7 cellular contexts compared by ENCODE assay signal in genomic region chr19:48445256-48445605, GRCh38. TPM values are rescaled to one million over a fixed set of nuclear protein-coding genes. Genes with fewer than 3 reads are reported as not detected.
A peak's percentile ranks its signal among the peaks of the same experiment; 100 is the strongest.
DNase-seq lines count a peak whose midpoint lies in the region; ATAC-seq and TF ChIP-seq lines count a peak whose summit lies in the region.

No MANE protein-coding gene starts in this region.

- TF ChIP-seq RAD21 in liver (IDR thresholded peaks at IDR 0.05), result peak; percentile 44 to 74

- H3K9ac ChIP-seq in ES-I3 (ENCODE audit: low read depth, low read length) (peak overlapping the region; percentile 95), SK-N-MC (ENCODE audit: insufficient read length) (peak overlapping the region; percentile 98), liver (ENCODE audit: low read depth in 1 of 2, low read length in 2 of 2) (no peak overlapping the region)

- H3K27me3 Mint-ChIP-seq in dendritic cell treated with granulocyte-macrophage colony-stimulating factor and Interleukin-4, amounts not matched to agents 40 ng/mL and 50 ng/mL, for 4 days, result peaks cover 35% of the 10 kb centered on the region

- H3K9me3 ChIP-seq in ES-I3 (ENCODE audit: control insufficient read depth, insufficient read depth, low read length), result no peaks in the 10 kb centered on the region
- H3K9me3 ChIP-seq in SK-N-MC (ENCODE audit: low read depth, low read length), result no peaks in the 10 kb centered on the region
- no peaks in the 10 kb centered on the region for H3K9me3 ChIP-seq in liver (ENCODE audit: control insufficient read depth in 4 of 4, low read length in 3 of 4)
- no peaks in the 10 kb centered on the region for H3K9me3 ChIP-seq in thyroid gland

- peak; percentile 37; the same call in 1 of the 2 replicates for TF ChIP-seq CTCF in LNCaP clone FGC (IDR thresholded peaks at IDR 0.05; ENCODE audit: control insufficient read depth, extremely low read depth, insufficient read depth)
- peak; percentile 33 for TF ChIP-seq CTCF in liver (IDR thresholded peaks at IDR 0.05; ENCODE audit: low read depth, low read length, missing input control)
- peak in 4 of 6 experiments; percentile 41 to 62 (median 50) for TF ChIP-seq CTCF in thyroid gland (IDR thresholded peaks at IDR 0.05)

- H3K27ac ChIP-seq in SK-N-MC, result peak overlapping the region; percentile 80
- peak overlapping the region; percentile 49 to 68 for H3K27ac ChIP-seq in liver (ENCODE audit: low read depth in 1 of 2, low read length in 2 of 2)
- H3K27ac ChIP-seq in thyroid gland, result peak overlapping the region; percentile 72 to 89 (median 82)

- no peak for TF ChIP-seq POLR2A in thyroid gland (IDR thresholded peaks at IDR 0.05)

- DNase-seq in LNCaP clone FGC (ENCODE audit: low read depth) (peak; percentile 71), SK-N-MC (ENCODE audit: low read depth, low spot score) (peak; percentile 42), thyroid gland (peak; percentile 32 to 38)

- H3K36me3 ChIP-seq in ES-I3 (ENCODE audit: insufficient read depth, low read length) (peaks cover 14% of the 10 kb centered on the region; the same call in 1 of the 2 replicates), SK-N-MC (ENCODE audit: insufficient read depth, low read length) (peaks cover 35% of the 10 kb centered on the region), liver (ENCODE audit: control insufficient read depth in 4 of 4, insufficient read depth in 3 of 4, low read depth in 1 of 4, low read length in 3 of 4) (peaks cover 3 to 21% (median 11%) of the 10 kb centered on the region in 4 donors), thyroid gland (peaks cover 16 to 20% of the 10 kb centered on the region in 2 donors)

- WGBS in liver, result 13% methylated on average over 6 of the region's 6 CpGs
- WGBS in thyroid gland, 2 donors, result 3 to 7% methylated on average over 6 of the region's 6 CpGs

- H3K4me3 ChIP-seq in LNCaP clone FGC (ENCODE audit: low read depth, low read length) (peak overlapping the region; percentile 90), SK-N-MC (peak overlapping the region; percentile 93), liver (ENCODE audit: low read depth in 1 of 3, low read length in 3 of 3) (peak overlapping the region; percentile 68 to 99 (median 83)), thyroid gland (replicated peaks in 1 of 3) (peak overlapping the region; percentile 16 to 67 (median 50))

- no peaks in the 10 kb centered on the region for H3K9me3 Mint-ChIP-seq in dendritic cell treated with granulocyte-macrophage colony-stimulating factor and Interleukin-4, amounts not matched to agents 40 ng/mL and 50 ng/mL, for 4 days

- peaks cover 63% of the 10 kb centered on the region for H3K36me3 Mint-ChIP-seq in dendritic cell treated with granulocyte-macrophage colony-stimulating factor and Interleukin-4, amounts not matched to agents 40 ng/mL and 50 ng/mL, for 4 days (ENCODE audit: low read depth)

- intact Hi-C loops in dendritic cell treated with granulocyte-macrophage colony-stimulating factor and Interleukin-4, amounts not matched to agents 40 ng/mL and 50 ng/mL, for 4 days (cut with micrococcal nuclease), result loop anchor here (1.0 to 2.0 kb wide), 2 partner anchors 24 to 54 kb away; partner anchors contain the start of genes CYTH2 and KDELR1
- intact Hi-C loops in thyroid gland (cut with DNase I), result loop anchor here (10.0 kb wide), 1 partner anchor 50 kb away; the partner anchor contains the start of genes GRIN2D and KDELR1

- H3K27ac Mint-ChIP-seq in dendritic cell treated with granulocyte-macrophage colony-stimulating factor and Interleukin-4, amounts not matched to agents 40 ng/mL and 50 ng/mL, for 4 days, result peak overlapping the region; percentile 98

- no peaks in the 10 kb centered on the region for H3K27me3 ChIP-seq in liver (ENCODE audit: control insufficient read depth in 4 of 4, insufficient read depth in 4 of 4, low read length in 3 of 4)
- H3K27me3 ChIP-seq in thyroid gland, result no peaks in the 10 kb centered on the region

- ATAC-seq in GM21576 (IDR thresholded peaks at IDR 0.05; ENCODE audit: unreplicated experiment), result peak; percentile 23

- H3K4me1 Mint-ChIP-seq in dendritic cell treated with granulocyte-macrophage colony-stimulating factor and Interleukin-4, amounts not matched to agents 40 ng/mL and 50 ng/mL, for 4 days (ENCODE audit: low read depth), result peaks cover 38% of the 10 kb centered on the region

- H3K4me3 Mint-ChIP-seq in dendritic cell treated with granulocyte-macrophage colony-stimulating factor and Interleukin-4, amounts not matched to agents 40 ng/mL and 50 ng/mL, for 4 days, result peak overlapping the region; percentile 96

- H3K4me1 ChIP-seq in ES-I3 (ENCODE audit: insufficient read depth, low read length), result no peaks in the 10 kb centered on the region; the same call in 1 of the 2 replicates
- H3K4me1 ChIP-seq in liver (ENCODE audit: control insufficient read depth in 4 of 4, insufficient read depth in 4 of 4, low read length in 3 of 4), result peaks cover 4 to 24% (median 14%) of the 10 kb centered on the region in 4 donors
- peaks cover 19 to 20% of the 10 kb centered on the region in 2 donors for H3K4me1 ChIP-seq in thyroid gland

TF ChIP-seq in liver, 16 proteins besides CTCF, POLR2A, EP300 and RAD21:
- TF ChIP-seq GABPA (IDR thresholded peaks at IDR 0.05 in 1 of 2, conservative IDR thresholded peaks at IDR 0.05 in 1 of 2) (no peak), NR2F2 (IDR thresholded peaks at IDR 0.05) (peak; percentile 36), FOXA1 (IDR thresholded peaks at IDR 0.05) (no peak), SP1 (IDR thresholded peaks at IDR 0.05) (peak; percentile 9)
- TF ChIP-seq, protein P1, sequence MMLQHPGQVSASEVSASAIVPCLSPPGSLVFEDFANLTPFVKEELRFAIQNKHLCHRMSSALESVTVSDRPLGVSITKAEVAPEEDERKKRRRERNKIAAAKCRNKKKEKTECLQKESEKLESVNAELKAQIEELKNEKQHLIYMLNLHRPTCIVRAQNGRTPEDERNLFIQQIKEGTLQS (IDR thresholded peaks at IDR 0.05), result no peak
- TF ChIP-seq, protein P2, sequence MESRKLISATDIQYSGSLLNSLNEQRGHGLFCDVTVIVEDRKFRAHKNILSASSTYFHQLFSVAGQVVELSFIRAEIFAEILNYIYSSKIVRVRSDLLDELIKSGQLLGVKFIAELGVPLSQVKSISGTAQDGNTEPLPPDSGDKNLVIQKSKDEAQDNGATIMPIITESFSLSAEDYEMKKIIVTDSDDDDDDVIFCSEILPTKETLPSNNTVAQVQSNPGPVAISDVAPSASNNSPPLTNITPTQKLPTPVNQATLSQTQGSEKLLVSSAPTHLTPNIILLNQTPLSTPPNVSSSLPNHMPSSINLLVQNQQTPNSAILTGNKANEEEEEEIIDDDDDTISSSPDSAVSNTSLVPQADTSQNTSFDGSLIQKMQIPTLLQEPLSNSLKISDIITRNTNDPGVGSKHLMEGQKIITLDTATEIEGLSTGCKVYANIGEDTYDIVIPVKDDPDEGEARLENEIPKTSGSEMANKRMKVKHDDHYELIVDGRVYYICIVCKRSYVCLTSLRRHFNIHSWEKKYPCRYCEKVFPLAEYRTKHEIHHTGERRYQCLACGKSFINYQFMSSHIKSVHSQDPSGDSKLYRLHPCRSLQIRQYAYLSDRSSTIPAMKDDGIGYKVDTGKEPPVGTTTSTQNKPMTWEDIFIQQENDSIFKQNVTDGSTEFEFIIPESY (IDR thresholded peaks at IDR 0.05), result no peak
- TF ChIP-seq, protein P3, sequence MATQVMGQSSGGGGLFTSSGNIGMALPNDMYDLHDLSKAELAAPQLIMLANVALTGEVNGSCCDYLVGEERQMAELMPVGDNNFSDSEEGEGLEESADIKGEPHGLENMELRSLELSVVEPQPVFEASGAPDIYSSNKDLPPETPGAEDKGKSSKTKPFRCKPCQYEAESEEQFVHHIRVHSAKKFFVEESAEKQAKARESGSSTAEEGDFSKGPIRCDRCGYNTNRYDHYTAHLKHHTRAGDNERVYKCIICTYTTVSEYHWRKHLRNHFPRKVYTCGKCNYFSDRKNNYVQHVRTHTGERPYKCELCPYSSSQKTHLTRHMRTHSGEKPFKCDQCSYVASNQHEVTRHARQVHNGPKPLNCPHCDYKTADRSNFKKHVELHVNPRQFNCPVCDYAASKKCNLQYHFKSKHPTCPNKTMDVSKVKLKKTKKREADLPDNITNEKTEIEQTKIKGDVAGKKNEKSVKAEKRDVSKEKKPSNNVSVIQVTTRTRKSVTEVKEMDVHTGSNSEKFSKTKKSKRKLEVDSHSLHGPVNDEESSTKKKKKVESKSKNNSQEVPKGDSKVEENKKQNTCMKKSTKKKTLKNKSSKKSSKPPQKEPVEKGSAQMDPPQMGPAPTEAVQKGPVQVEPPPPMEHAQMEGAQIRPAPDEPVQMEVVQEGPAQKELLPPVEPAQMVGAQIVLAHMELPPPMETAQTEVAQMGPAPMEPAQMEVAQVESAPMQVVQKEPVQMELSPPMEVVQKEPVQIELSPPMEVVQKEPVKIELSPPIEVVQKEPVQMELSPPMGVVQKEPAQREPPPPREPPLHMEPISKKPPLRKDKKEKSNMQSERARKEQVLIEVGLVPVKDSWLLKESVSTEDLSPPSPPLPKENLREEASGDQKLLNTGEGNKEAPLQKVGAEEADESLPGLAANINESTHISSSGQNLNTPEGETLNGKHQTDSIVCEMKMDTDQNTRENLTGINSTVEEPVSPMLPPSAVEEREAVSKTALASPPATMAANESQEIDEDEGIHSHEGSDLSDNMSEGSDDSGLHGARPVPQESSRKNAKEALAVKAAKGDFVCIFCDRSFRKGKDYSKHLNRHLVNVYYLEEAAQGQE (IDR thresholded peaks at IDR 0.05), result no peak

RNA-seq across cellular contexts. Expression of gene GRWD1, which starts 0.6 kb away (rescaled TPM):
- total RNA-seq in liver (10 to 100 TPM in 1 of 2 donors, 1 to 10 TPM in 1; 7.1 to 31.7 TPM), thyroid gland (10 to 100 TPM; 22.4 to 40.5 (median 29.1) TPM)
- polyA plus RNA-seq in liver, result 10 to 100 TPM; 11.1 to 19.5 TPM

RNA-seq across cellular contexts. Expression of gene KCNJ14, which starts 10.1 kb away (rescaled TPM):
- total RNA-seq in liver, result under 1 TPM; 0.23 to 0.92 TPM
- polyA plus RNA-seq in liver, result under 1 TPM; 0.06 to 0.12 TPM
- total RNA-seq in thyroid gland, result 1 to 10 TPM; 1.2 to 1.9 (median 1.4) TPM

RNA-seq across cellular contexts. Expression of gene CYTH2, which starts 23.9 kb away (rescaled TPM):
- total RNA-seq in liver, result 10 to 100 TPM; 13.1 to 16.9 TPM
- 10 to 100 TPM; 13.0 to 13.2 TPM for polyA plus RNA-seq in liver
- total RNA-seq in thyroid gland, result 100 to 1,000 TPM in 2 of 4 donors, 10 to 100 TPM in 2; 91.6 to 232 (median 139) TPM

RNA-seq across cellular contexts. Expression of gene GRIN2D, which starts 51.8 kb away (rescaled TPM):
- total RNA-seq in liver (under 1 TPM; 0.17 to 0.33 TPM), thyroid gland (1 to 10 TPM in 1 of 4 donors, under 1 TPM in 3; 0.56 to 2.2 (median 0.84) TPM)
- under 1 TPM in 1 of 2 donors, not detected in 1; 0.13 TPM for polyA plus RNA-seq in liver

RNA-seq across cellular contexts. Expression of gene KDELR1, which starts 53.9 kb away (rescaled TPM):
- 10 to 100 TPM; 32.3 to 34.9 TPM for total RNA-seq in liver
- polyA plus RNA-seq in liver, result 10 to 100 TPM; 59.1 to 94.9 TPM
- total RNA-seq in thyroid gland, result 100 to 1,000 TPM; 121 to 160 (median 141) TPM

Comparison
In these comparisons a context has a peak if more than half of its experiments do, and no peak if none do; other contexts are left out.
1. Peak in every context shown above with its lines: DNase-seq, ATAC-seq, H3K4me3 ChIP-seq and H3K27ac ChIP-seq.
2. H3K9ac ChIP-seq: peak in ES-I3 (single experiment) and SK-N-MC (single experiment); none in liver (0 of 2).
3. RNA of gene CYTH2, which starts 23.9 kb away (total RNA-seq): 91.6 to 232 TPM in thyroid gland; 13.1 to 16.9 TPM in liver; every median in the first group is over 4 times any median in the second.